Comparison of ENCODE assay signal across 21 cellular contexts in genomic region chr7:148434181-148434769, GRCh38.
DNase-seq lines count a peak whose midpoint lies in the region; FAIRE-seq and TF ChIP-seq lines count a peak whose summit lies in the region.
"Had no signal": no experiment of that assay in that cellular context is flagged by ENCODE, and none has a peak within 500 bp of the region (broad histone marks: within the 10 kb centered on the region; RNA-seq: fewer than 3 reads in every experiment).

No MANE protein-coding gene starts in this region.

- H3K4me3 ChIP-seq in bronchial epithelial cell (ENCODE audit: low read depth, low read length), result no peak overlapping the region
- H3K4me3 ChIP-seq: lung, pancreas, sigmoid colon, testis had no signal

- H3K4me3 Mint-ChIP-seq in activated T-helper 1 cell treated with anti-CD3 and anti-CD28 coated beads, Interleukin-12 subunit alpha, Interleukin-12 subunit beta, Interleukin-2, Interleukin-4 antibody, amounts not matched to agents 30 ng/mL and 10 ng/mL and 1 ng/mL, durations not matched to agents 14 hours and 24 hours and 36 hours, result no peak overlapping the region
- H3K4me3 Mint-ChIP-seq: activated naive CD8-positive, alpha-beta T cell; stimulated activated effector memory CD8-positive, alpha-beta T cell treated with anti-CD3 and anti-CD28 coated beads, Interleukin-12 subunit alpha, Interleukin-12 subunit beta, amount 100 ng/mL, for 72 hours had no signal

- no peaks in the 10 kb centered on the region for H3K4me1 Mint-ChIP-seq in activated T-helper 1 cell treated with anti-CD3 and anti-CD28 coated beads, Interleukin-12 subunit alpha, Interleukin-12 subunit beta, Interleukin-2, Interleukin-4 antibody, amounts not matched to agents 30 ng/mL and 10 ng/mL and 1 ng/mL, durations not matched to agents 14 hours and 24 hours and 36 hours (ENCODE audit: low read depth)
- H3K4me1 Mint-ChIP-seq: stimulated activated effector memory CD8-positive, alpha-beta T cell treated with anti-CD3 and anti-CD28 coated beads, Interleukin-12 subunit alpha, Interleukin-12 subunit beta, amount 100 ng/mL, for 72 hours had no signal

- intact Hi-C loops in activated T-helper 1 cell treated with anti-CD3 and anti-CD28 coated beads, Interleukin-12 subunit alpha, Interleukin-12 subunit beta, Interleukin-2, Interleukin-4 antibody, amounts not matched to agents 30 ng/mL and 10 ng/mL and 1 ng/mL, durations not matched to agents 14 hours and 24 hours and 36 hours (cut with micrococcal nuclease), result no loop called here

- no peaks in the 10 kb centered on the region for H3K36me3 Mint-ChIP-seq in activated T-helper 1 cell treated with anti-CD3 and anti-CD28 coated beads, Interleukin-12 subunit alpha, Interleukin-12 subunit beta, Interleukin-2, Interleukin-4 antibody, amounts not matched to agents 30 ng/mL and 10 ng/mL and 1 ng/mL, durations not matched to agents 14 hours and 24 hours and 36 hours (ENCODE audit: low read depth)
- H3K36me3 Mint-ChIP-seq: activated naive CD8-positive, alpha-beta T cell; stimulated activated effector memory CD8-positive, alpha-beta T cell treated with anti-CD3 and anti-CD28 coated beads, Interleukin-12 subunit alpha, Interleukin-12 subunit beta, amount 100 ng/mL, for 72 hours had no signal

- no peak overlapping the region for H3K27ac Mint-ChIP-seq in activated T-helper 1 cell treated with anti-CD3 and anti-CD28 coated beads, Interleukin-12 subunit alpha, Interleukin-12 subunit beta, Interleukin-2, Interleukin-4 antibody, amounts not matched to agents 30 ng/mL and 10 ng/mL and 1 ng/mL, durations not matched to agents 14 hours and 24 hours and 36 hours
- H3K27ac Mint-ChIP-seq: activated naive CD8-positive, alpha-beta T cell; stimulated activated effector memory CD8-positive, alpha-beta T cell treated with anti-CD3 and anti-CD28 coated beads, Interleukin-12 subunit alpha, Interleukin-12 subunit beta, amount 100 ng/mL, for 72 hours had no signal

- H3K36me3 ChIP-seq in bronchial epithelial cell (ENCODE audit: control insufficient read depth, insufficient read depth, low read length), result no peaks in the 10 kb centered on the region
- H3K36me3 ChIP-seq: pancreas, sigmoid colon had no signal

- TF ChIP-seq CTCF in bronchial epithelial cell (IDR thresholded peaks at IDR 0.05; ENCODE audit: insufficient read depth, low read length, severe bottlenecking), result no peak

- DNase-seq in DMS 273 (lab: John Stamatoyannopoulos, UW; ENCODE audit: unreplicated experiment) (peak; percentile 65), NCI-H1694 treated with DMSO at 0.1 percent for 48 hours (lab: John Stamatoyannopoulos, UW) (peak; percentile 58), bronchial epithelial cell (ENCODE audit: low read depth) (peak; percentile 74), left kidney (ENCODE audit: low read depth, low spot score) (peak; percentile 33), GM19239 (ENCODE audit: insufficient read length, low spot score) (no peak), NCI-H1092 (lab: John Stamatoyannopoulos, UW) (no peak), glomerular visceral epithelial cell (ENCODE audit: extremely low spot score) (no peak)
- no peak for DNase-seq in activated T-helper 1 cell treated with anti-CD3 and anti-CD28 coated beads, Interleukin-12 subunit alpha, Interleukin-12 subunit beta, Interleukin-2, Interleukin-4 antibody, amounts not matched to agents 30 ng/mL and 10 ng/mL and 1 ng/mL, durations not matched to agents 14 hours and 24 hours and 36 hours (ENCODE audit: low spot score)
- DNase-seq: activated CD4-positive, alpha-beta T cell treated with anti-CD3 and anti-CD28 coated beads for 1 hour; hippocampal formation; IMR-90; NCI-H1436 treated with DMSO at 0.1 percent for 48 hours; NK-92 treated with Interleukin-12 subunit alpha and Interleukin-12 subunit beta, amount 100 ng/mL, for 24 hours; pancreas; sigmoid colon; testis had no signal

- no peaks in the 10 kb centered on the region for H3K27me3 ChIP-seq in bronchial epithelial cell (ENCODE audit: control insufficient read depth, insufficient read depth, low read length)
- H3K27me3 ChIP-seq: pancreas, sigmoid colon, testis had no signal

- FAIRE-seq in bronchial epithelial cell (lab: Jason Lieb, UNC) (no peak), GM19239 (lab: Jason Lieb, UNC) (no peak)
- FAIRE-seq: D721Med, islet of Langerhans, pancreas had no signal

- H3K27me3 Mint-ChIP-seq in activated T-helper 1 cell treated with anti-CD3 and anti-CD28 coated beads, Interleukin-12 subunit alpha, Interleukin-12 subunit beta, Interleukin-2, Interleukin-4 antibody, amounts not matched to agents 30 ng/mL and 10 ng/mL and 1 ng/mL, durations not matched to agents 14 hours and 24 hours and 36 hours (ENCODE audit: insufficient read depth), result peaks cover 8% of the 10 kb centered on the region
- H3K27me3 Mint-ChIP-seq: activated naive CD8-positive, alpha-beta T cell had no signal

- H3K9me3 Mint-ChIP-seq in activated T-helper 1 cell treated with anti-CD3 and anti-CD28 coated beads, Interleukin-12 subunit alpha, Interleukin-12 subunit beta, Interleukin-2, Interleukin-4 antibody, amounts not matched to agents 30 ng/mL and 10 ng/mL and 1 ng/mL, durations not matched to agents 14 hours and 24 hours and 36 hours, result peaks cover 4% of the 10 kb centered on the region
- H3K9me3 Mint-ChIP-seq: stimulated activated effector memory CD8-positive, alpha-beta T cell treated with anti-CD3 and anti-CD28 coated beads, Interleukin-12 subunit alpha, Interleukin-12 subunit beta, amount 100 ng/mL, for 72 hours had no signal

Comparison
In these comparisons a context has a peak if more than half of its experiments do, and no peak if none do; other contexts are left out.
1. DNase-seq: peak in DMS 273 (single experiment), NCI-H1694 treated with DMSO at 0.1 percent for 48 hours (single experiment), bronchial epithelial cell (single experiment) and left kidney (single experiment); none in GM19239 (single experiment), activated T-helper 1 cell treated with anti-CD3 and anti-CD28 coated beads, Interleukin-12 subunit alpha, Interleukin-12 subunit beta, Interleukin-2, Interleukin-4 antibody, amounts not matched to agents 30 ng/mL and 10 ng/mL and 1 ng/mL, durations not matched to agents 14 hours and 24 hours and 36 hours (single experiment), NCI-H1092 (single experiment) and glomerular visceral epithelial cell (single experiment).